In genomic region chr7:158814637-158815036, GRCh38 we compare ENCODE assay signal across 8 cellular contexts. TPM values are rescaled to one million over a fixed set of nuclear protein-coding genes. Genes with fewer than 3 reads are reported as not detected.
DNase-seq lines count a peak whose midpoint lies in the region; ATAC-seq and TF ChIP-seq lines count a peak whose summit lies in the region.

No MANE protein-coding gene starts in this region.

- ATAC-seq in heart right ventricle (no peak), Right ventricle myocardium inferior (no peak), left colon (peak; percentile 7), GM21381 (IDR thresholded peaks at IDR 0.05; ENCODE audit: unreplicated experiment) (no peak)
- peak; percentile 59 for ATAC-seq in activated CD8-positive, alpha-beta T cell treated with anti-CD3 and anti-CD28 coated beads for 36 hours

- no peak for TF ChIP-seq CTCF in heart right ventricle (IDR thresholded peaks at IDR 0.05)
- no peak for TF ChIP-seq CTCF in activated CD8-positive, alpha-beta T cell treated with anti-CD3 and anti-CD28 coated beads for 36 hours (IDR thresholded peaks at IDR 0.05)
- no peak for TF ChIP-seq CTCF in transverse colon (IDR thresholded peaks at IDR 0.05)
- no peak for TF ChIP-seq CTCF in GM10248 (IDR thresholded peaks at IDR 0.05; ENCODE audit: control extremely low read depth, extremely low read depth, low read depth, missing control alignments)

- peaks cover 45% of the 10 kb centered on the region for H3K36me3 Mint-ChIP-seq in activated CD8-positive, alpha-beta T cell treated with anti-CD3 and anti-CD28 coated beads for 36 hours (ENCODE audit: low read depth)

- H3K4me1 Mint-ChIP-seq in activated CD8-positive, alpha-beta T cell treated with anti-CD3 and anti-CD28 coated beads for 36 hours (ENCODE audit: low read depth) = peaks cover 97% of the 10 kb centered on the region

- H3K36me3 ChIP-seq in heart right ventricle = peaks cover 0 to 9% (median 0%) of the 10 kb centered on the region in 9 donors
- no peaks in the 10 kb centered on the region for H3K36me3 ChIP-seq in transverse colon

- H3K9me3 ChIP-seq in heart right ventricle (no peaks in the 10 kb centered on the region), transverse colon (no peaks in the 10 kb centered on the region)

- TF ChIP-seq POLR2A in transverse colon (IDR thresholded peaks at IDR 0.05) = no peak

- TF ChIP-seq EP300 in transverse colon (IDR thresholded peaks at IDR 0.05; ENCODE audit: low read depth) = no peak

- POLR2A ChIA-PET in activated CD8-positive, alpha-beta T cell treated with anti-CD3 and anti-CD28 coated beads for 36 hours (lab: Charles Lee) = interaction anchor here (0.9 to 2.1 kb wide), 2 partner anchors 9 to 14 kb away, joined by 3 to 11 read pairs; partner anchors contain the start of gene ESYT2
- POLR2A ChIA-PET in GM10248 (lab: Yijun Ruan, JAX) = no interaction called here

- WGBS in heart right ventricle, 2 donors = 71 to 81% methylated on average over 2 of the region's 2 CpGs
- 75% methylated on average over 2 of the region's 2 CpGs; no CpG with 5 or more reads in 1 of the 2 donors for WGBS in transverse colon (ENCODE audit: low coverage in 1 of 2), 2 donors

- peak overlapping the region; percentile 98 for H3K27ac Mint-ChIP-seq in activated CD8-positive, alpha-beta T cell treated with anti-CD3 and anti-CD28 coated beads for 36 hours

- H3K4me1 ChIP-seq in heart right ventricle (peaks cover 29 to 97% (median 74%) of the 10 kb centered on the region in 9 donors), transverse colon (peaks cover 36 to 88% (median 56%) of the 10 kb centered on the region in 4 donors)

- DNase-seq in heart right ventricle = no peak
- no peak for DNase-seq in Right ventricle myocardium inferior (ENCODE audit: missing footprints)
- peak; percentile 69 for DNase-seq in activated CD8-positive, alpha-beta T cell treated with anti-CD3 and anti-CD28 coated beads for 36 hours
- DNase-seq in left colon = no peak
- DNase-seq in transverse colon = no peak
- no peak for DNase-seq in GM10248 (ENCODE audit: extremely low spot score)
- DNase-seq in inferior parietal cortex (ENCODE audit: extremely low spot score) = no peak

- H3K27me3 ChIP-seq in heart right ventricle (no peaks in the 10 kb centered on the region), transverse colon (no peaks in the 10 kb centered on the region)

- intact Hi-C loops in heart right ventricle (cut with DNase I) = loop anchor here in 3 of 10 donors (5.0 kb wide), 3 partner anchors 32 to 48 kb away; partner anchors contain the start of gene DYNC2I1 (in 1 of the 3)
- intact Hi-C loops in Right ventricle myocardium inferior (cut with DNase I) = no loop called here
- intact Hi-C loops in activated CD8-positive, alpha-beta T cell treated with anti-CD3 and anti-CD28 coated beads for 36 hours (cut with micrococcal nuclease) = loop anchor here (5.0 kb wide), 1 partner anchor 112 kb away; the partner anchor contains the start of gene NCAPG2
- intact Hi-C loops in left colon (cut with DNase I, micrococcal nuclease) = loop anchor here in 1 of 2 donors (5.0 kb wide), 1 partner anchor 32 kb away; no protein-coding TSS in a partner anchor
- intact Hi-C loops in transverse colon (cut with DNase I; ENCODE audit: low total_unique reads) = no loop called here

- CTCF ChIA-PET in activated CD8-positive, alpha-beta T cell treated with anti-CD3 and anti-CD28 coated beads for 36 hours (lab: Charles Lee) = interaction anchor here (0.7 to 1.8 kb wide), 3 partner anchors 10 to 32 kb away, joined by 3 read pairs; no protein-coding TSS in a partner anchor
- CTCF ChIA-PET in GM10248 (lab: Yijun Ruan, JAX) = interaction anchor here (0.9 to 1.5 kb wide), 3 partner anchors 10 to 44 kb away, joined by 3 to 6 read pairs (median 3); no protein-coding TSS in a partner anchor

- H3K27ac ChIP-seq in heart right ventricle = peak overlapping the region in 9 of 10 donors; percentile 90 to 94 (median 92)
- H3K27ac ChIP-seq in transverse colon = peak overlapping the region; percentile 90 to 94 (median 92)

- H3K4me3 ChIP-seq in heart right ventricle (no peak overlapping the region), transverse colon (no peak overlapping the region)

- no peaks in the 10 kb centered on the region for H3K27me3 Mint-ChIP-seq in activated CD8-positive, alpha-beta T cell treated with anti-CD3 and anti-CD28 coated beads for 36 hours

- peak overlapping the region; percentile 46 for H3K4me3 Mint-ChIP-seq in activated CD8-positive, alpha-beta T cell treated with anti-CD3 and anti-CD28 coated beads for 36 hours

- in situ Hi-C loops in transverse colon (cut with MboI; ENCODE audit: low pct_ligation_motif_present in 1 of 4, low pct_unique_long_range_greater_than_20kb in 1 of 4, low sequenced_read_pairs in 3 of 4) = no loop called here

- no peaks in the 10 kb centered on the region for H3K9me3 Mint-ChIP-seq in activated CD8-positive, alpha-beta T cell treated with anti-CD3 and anti-CD28 coated beads for 36 hours

RNA-seq across cellular contexts. Expression of gene ESYT2, which starts 14.7 kb away (rescaled TPM):
- 10 to 100 TPM; 44.3 to 79.2 (median 50.0) TPM for total RNA-seq in heart right ventricle
- 10 to 100 TPM; 18.9 to 26.4 TPM for polyA plus RNA-seq in heart right ventricle
- total RNA-seq in Right ventricle myocardium inferior = 42.5 TPM
- 10 to 100 TPM; 55.5 to 56.6 TPM for total RNA-seq in activated CD8-positive, alpha-beta T cell treated with anti-CD3 and anti-CD28 coated beads for 36 hours
- total RNA-seq in left colon = 10 to 100 TPM; 68.8 to 86.0 TPM
- total RNA-seq in transverse colon = 100 to 1,000 TPM in 1 of 4 donors, 10 to 100 TPM in 3; 78.6 to 113 (median 87.3) TPM

RNA-seq across cellular contexts. Expression of gene DYNC2I1, which starts 41.7 kb away (rescaled TPM):
- total RNA-seq in heart right ventricle (10 to 100 TPM; 15.8 to 32.4 (median 21.1) TPM), Right ventricle myocardium inferior (26.6 TPM), left colon (10 to 100 TPM; 20.6 to 22.2 TPM), transverse colon (100 to 1,000 TPM in 1 of 4 donors, 10 to 100 TPM in 3; 24.3 to 105 (median 51.5) TPM)
- 10 to 100 TPM; 13.6 to 43.1 TPM for polyA plus RNA-seq in heart right ventricle
- total RNA-seq in activated CD8-positive, alpha-beta T cell treated with anti-CD3 and anti-CD28 coated beads for 36 hours = 10 to 100 TPM; 14.8 to 17.0 TPM

Comparison
In these comparisons a context has a peak if more than half of its experiments do, and no peak if none do; other contexts are left out.
1. ATAC-seq: peak in activated CD8-positive, alpha-beta T cell treated with anti-CD3 and anti-CD28 coated beads for 36 hours (single experiment) and left colon (single experiment); none in heart right ventricle (0 of 8), Right ventricle myocardium inferior (single experiment) and GM21381 (single experiment).